1 cellular context compared by ENCODE assay signal in the genomic region with DNA sequence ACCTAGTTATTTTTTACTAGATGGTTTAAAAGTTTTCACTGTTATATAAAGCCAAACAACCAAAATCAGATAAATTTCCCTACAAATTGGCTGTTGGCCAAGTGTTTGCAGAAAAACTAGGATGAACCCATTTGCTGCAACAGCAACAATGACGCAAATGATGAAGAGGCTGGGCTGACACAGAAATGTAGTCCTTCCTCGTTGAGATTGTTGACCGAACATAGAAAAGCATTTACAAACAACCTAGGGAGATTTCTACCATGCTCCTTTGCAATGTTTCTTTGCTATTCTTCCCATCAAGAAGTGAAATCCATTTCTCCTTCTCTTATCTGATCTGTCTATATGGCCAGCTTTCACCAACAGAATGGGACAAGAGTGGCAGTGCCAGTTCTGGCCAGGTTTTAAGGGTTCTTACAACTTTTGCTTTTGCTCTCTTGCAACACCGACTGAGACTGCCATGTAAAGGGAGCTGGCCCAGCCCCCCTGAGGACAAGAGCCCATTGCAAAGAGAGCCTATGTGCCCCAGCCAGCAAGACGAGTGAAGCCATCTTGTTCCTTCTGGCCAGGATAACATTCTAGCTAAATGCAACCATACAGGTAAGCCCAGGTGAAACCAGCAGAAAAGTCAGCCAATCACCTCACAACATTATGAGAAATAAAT.
TF ChIP-seq lines count a peak whose summit lies in the region.

No MANE protein-coding gene starts in this region.

TF ChIP-seq in IMR-90, 13 proteins besides CTCF, POLR2A, EP300 and RAD21:
- TF ChIP-seq SMC3 (IDR thresholded peaks at IDR 0.05; ENCODE audit: low read depth, low read length) (no peak), FOS (IDR thresholded peaks at IDR 0.05; ENCODE audit: low read depth, low read length) (no peak), NFE2L2 (IDR thresholded peaks at IDR 0.05; ENCODE audit: low read depth, low read length) (no peak), BHLHE40 (IDR thresholded peaks at IDR 0.05; ENCODE audit: low read depth, low read length) (no peak), RFX5 (IDR thresholded peaks at IDR 0.05; ENCODE audit: low read depth, low read length) (no peak), CHD1 (IDR thresholded peaks at IDR 0.05; ENCODE audit: low read depth, low read length) (no peak), MXI1 (IDR thresholded peaks at IDR 0.05; ENCODE audit: borderline replicate concordance, low read depth, low read length) (no peak), RCOR1 (IDR thresholded peaks at IDR 0.05; ENCODE audit: insufficient replicate concordance, low read length) (no peak), CEBPB (IDR thresholded peaks at IDR 0.05; ENCODE audit: low read depth, low read length) (no peak), MAZ (IDR thresholded peaks at IDR 0.05; ENCODE audit: borderline replicate concordance, low read depth, low read length) (no peak)
- TF ChIP-seq, protein P1, sequence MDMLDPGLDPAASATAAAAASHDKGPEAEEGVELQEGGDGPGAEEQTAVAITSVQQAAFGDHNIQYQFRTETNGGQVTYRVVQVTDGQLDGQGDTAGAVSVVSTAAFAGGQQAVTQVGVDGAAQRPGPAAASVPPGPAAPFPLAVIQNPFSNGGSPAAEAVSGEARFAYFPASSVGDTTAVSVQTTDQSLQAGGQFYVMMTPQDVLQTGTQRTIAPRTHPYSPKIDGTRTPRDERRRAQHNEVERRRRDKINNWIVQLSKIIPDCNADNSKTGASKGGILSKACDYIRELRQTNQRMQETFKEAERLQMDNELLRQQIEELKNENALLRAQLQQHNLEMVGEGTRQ (IDR thresholded peaks at IDR 0.05; ENCODE audit: low read depth, low read length): no peak
- TF ChIP-seq, protein P2, sequence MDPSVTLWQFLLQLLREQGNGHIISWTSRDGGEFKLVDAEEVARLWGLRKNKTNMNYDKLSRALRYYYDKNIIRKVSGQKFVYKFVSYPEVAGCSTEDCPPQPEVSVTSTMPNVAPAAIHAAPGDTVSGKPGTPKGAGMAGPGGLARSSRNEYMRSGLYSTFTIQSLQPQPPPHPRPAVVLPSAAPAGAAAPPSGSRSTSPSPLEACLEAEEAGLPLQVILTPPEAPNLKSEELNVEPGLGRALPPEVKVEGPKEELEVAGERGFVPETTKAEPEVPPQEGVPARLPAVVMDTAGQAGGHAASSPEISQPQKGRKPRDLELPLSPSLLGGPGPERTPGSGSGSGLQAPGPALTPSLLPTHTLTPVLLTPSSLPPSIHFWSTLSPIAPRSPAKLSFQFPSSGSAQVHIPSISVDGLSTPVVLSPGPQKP (IDR thresholded peaks at IDR 0.05; ENCODE audit: borderline replicate concordance, low read depth, low read length): no peak
